16 cellular contexts compared by ENCODE assay signal in genomic region chr3:43102773-43103480, GRCh38. TPM values are rescaled to one million over a fixed set of nuclear protein-coding genes. Genes with fewer than 3 reads are reported as not detected.
DNase-seq lines count a peak whose midpoint lies in the region; TF ChIP-seq lines count a peak whose summit lies in the region.
"Had no signal": no experiment of that assay in that cellular context is flagged by ENCODE, and none has a peak within 500 bp of the region (broad histone marks: within the 10 kb centered on the region; RNA-seq: fewer than 3 reads in every experiment).

No MANE protein-coding gene starts in this region.

- no peaks in the 10 kb centered on the region for H3K27me3 ChIP-seq in MG63
- H3K27me3 ChIP-seq: esophagus muscularis mucosa had no signal

- no peak overlapping the region for H3K4me3 ChIP-seq in fibroblast of pulmonary artery (replicated peaks; ENCODE audit: low read depth, low read length)
- H3K4me3 ChIP-seq in MG63, result no peak overlapping the region
- H3K4me3 ChIP-seq: esophagus muscularis mucosa had no signal

- peaks cover 7% of the 10 kb centered on the region for H3K27me3 Mint-ChIP-seq in neural crest cell (ENCODE audit: low read depth)
- H3K27me3 Mint-ChIP-seq: activated naive CD8-positive, alpha-beta T cell treated with anti-CD3 and anti-CD28 coated beads, Interleukin-2, amount 50 U/mL, for 24 hours had no signal

- no peaks in the 10 kb centered on the region for H3K36me3 Mint-ChIP-seq in neural crest cell (ENCODE audit: low read depth)
- H3K36me3 Mint-ChIP-seq: immature natural killer cell, memory B cell had no signal

- peaks cover 18% of the 10 kb centered on the region for H3K4me1 Mint-ChIP-seq in neural crest cell

- H3K4me3 Mint-ChIP-seq in neural crest cell, result peak overlapping the region; percentile 70
- H3K4me3 Mint-ChIP-seq: activated naive CD8-positive, alpha-beta T cell treated with anti-CD3 and anti-CD28 coated beads, Interleukin-2, amount 50 U/mL, for 24 hours; memory B cell; T-helper 2 cell treated with Interferon-gamma antibody and Interleukin-4, amounts not matched to agents 5 μg/mL and 100 μg/mL, for 36 hours had no signal

- no peaks in the 10 kb centered on the region for H3K9me3 ChIP-seq in MG63
- H3K9me3 ChIP-seq: esophagus muscularis mucosa, neutrophil had no signal

- no peak overlapping the region for H3K27ac Mint-ChIP-seq in neural crest cell (ENCODE audit: unreplicated experiment)
- H3K27ac Mint-ChIP-seq: activated naive CD8-positive, alpha-beta T cell treated with anti-CD3 and anti-CD28 coated beads, Interleukin-2, amount 50 U/mL, for 24 hours; activated T-helper 2 cell treated with anti-CD3 and anti-CD28 coated beads, Interferon-gamma antibody, Interleukin-2, Interleukin-4, amounts not matched to agents 10 μg/mL and 5 μg/mL and 100 μg/mL, durations not matched to agents 14 hours and 24 hours and 36 hours; memory B cell; T-helper 2 cell treated with Interferon-gamma antibody and Interleukin-4, amounts not matched to agents 5 μg/mL and 100 μg/mL, for 36 hours had no signal

- no peaks in the 10 kb centered on the region for H3K9me3 Mint-ChIP-seq in neural crest cell
- H3K9me3 Mint-ChIP-seq: activated naive CD8-positive, alpha-beta T cell treated with anti-CD3 and anti-CD28 coated beads, Interleukin-2, amount 50 U/mL, for 24 hours; activated T-helper 2 cell treated with anti-CD3 and anti-CD28 coated beads, Interferon-gamma antibody, Interleukin-2, Interleukin-4, amounts not matched to agents 10 μg/mL and 5 μg/mL and 100 μg/mL, durations not matched to agents 14 hours and 24 hours and 36 hours; immature natural killer cell; memory B cell; T-helper 2 cell treated with Interferon-gamma antibody and Interleukin-4, amounts not matched to agents 5 μg/mL and 100 μg/mL, for 36 hours had no signal

- no peaks in the 10 kb centered on the region for H3K36me3 ChIP-seq in MG63
- H3K36me3 ChIP-seq: neutrophil had no signal

- peak; percentile 16 for DNase-seq in DMS79 (lab: John Stamatoyannopoulos, UW)
- peak; percentile 16 for DNase-seq in NCI-H146 treated with DMSO at 0.1 percent for 48 hours (lab: John Stamatoyannopoulos, UW; ENCODE audit: unreplicated experiment)
- peak; percentile 3 for DNase-seq in fibroblast of pulmonary artery (ENCODE audit: low read depth)
- DNase-seq in neural crest cell (ENCODE audit: low read depth, low spot score), result no peak
- DNase-seq in OCI-M2 (lab: John Stamatoyannopoulos, UW; ENCODE audit: unreplicated experiment), result no peak
- no peak for DNase-seq in medulla oblongata (ENCODE audit: extremely low spot score)
- DNase-seq in MG63, result no peak
- DNase-seq: activated naive CD8-positive, alpha-beta T cell treated with anti-CD3 and anti-CD28 coated beads, Interleukin-2, amount 50 U/mL, for 24 hours; immature natural killer cell; stimulated activated CD4-positive, alpha-beta T cell treated with anti-CD3 and anti-CD28 coated beads, Interleukin-2, amount 100 ng/mL, for 48 hours; substantia nigra had no signal

- no peak for TF ChIP-seq CTCF in fibroblast of pulmonary artery (IDR thresholded peaks at IDR 0.05; ENCODE audit: low read length, missing control alignments)
- TF ChIP-seq CTCF in neural crest cell (conservative IDR thresholded peaks at IDR 0.05), result no peak

RNA-seq across cellular contexts. Expression of gene POMGNT2, which starts 3.0 kb away (rescaled TPM):
- 19.8 and 20.4 TPM in 2 replicates for total RNA-seq in neural crest cell
- total RNA-seq in MG63 (2014; rRNA removed; shearing (Covaris generic); ENCODE audit: low replicate concordance), result 10.6 and 13.6 TPM in 2 replicates

Comparison
In these comparisons a context has a peak if more than half of its experiments do, and no peak if none do; other contexts are left out.
1. DNase-seq: peak in DMS79 (single experiment), NCI-H146 treated with DMSO at 0.1 percent for 48 hours (single experiment) and fibroblast of pulmonary artery (single experiment); none in neural crest cell (single experiment), OCI-M2 (single experiment), medulla oblongata (single experiment) and MG63 (single experiment).